ENCODE assay signal across 8 cellular contexts in the genomic region with DNA sequence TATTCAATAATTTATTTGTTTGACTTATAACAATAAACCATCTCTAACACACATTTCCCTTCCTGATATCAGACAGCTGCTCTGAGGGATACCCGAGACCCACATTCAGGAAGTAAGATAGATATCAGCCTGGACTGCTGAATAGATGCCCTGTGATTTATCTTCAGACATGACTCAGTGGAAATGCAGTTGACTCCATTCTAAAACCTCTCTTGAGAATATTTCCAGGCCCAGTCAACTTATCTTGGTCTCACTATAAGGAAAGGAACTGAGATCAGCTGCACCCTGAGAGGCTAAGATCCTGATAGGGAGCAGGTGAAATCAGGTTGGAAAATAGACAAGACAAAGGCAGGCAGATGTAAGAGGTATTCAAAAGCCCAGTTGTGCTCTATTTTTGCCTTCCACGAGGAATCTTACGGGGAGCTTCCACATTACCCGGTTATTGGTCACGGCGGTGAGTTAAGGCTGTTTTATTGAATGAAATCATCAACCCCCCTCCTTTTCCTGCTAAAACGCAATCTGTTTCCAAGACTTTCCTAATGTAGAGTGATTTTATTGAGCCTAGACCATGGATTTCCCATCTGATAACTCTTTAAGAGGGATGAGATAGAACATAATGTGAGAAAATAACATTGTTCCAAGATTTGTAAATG. TPM values are rescaled to one million over a fixed set of nuclear protein-coding genes. Genes with fewer than 3 reads are reported as not detected.
DNase-seq lines count a peak whose midpoint lies in the region; ATAC-seq and TF ChIP-seq lines count a peak whose summit lies in the region.

No MANE protein-coding gene starts in this region.

- H3K9me3 ChIP-seq in SK-N-MC (ENCODE audit: low read depth, low read length) (no peaks in the 10 kb centered on the region), parathyroid adenoma (ENCODE audit: control insufficient read depth, low read length) (no peaks in the 10 kb centered on the region), testis (no peaks in the 10 kb centered on the region)

- WGBS in testis, 2 donors: 33 to 42% methylated on average over 7 of the region's 7 CpGs

- TF ChIP-seq POLR2A in testis (IDR thresholded peaks at IDR 0.05): no peak

- no peak for ATAC-seq in GM21576 (IDR thresholded peaks at IDR 0.05; ENCODE audit: unreplicated experiment)
- ATAC-seq in HG03460 (IDR thresholded peaks at IDR 0.05; ENCODE audit: unreplicated experiment): no peak

- TF ChIP-seq CTCF in parathyroid adenoma (IDR thresholded peaks at IDR 0.05) (no peak), testis (IDR thresholded peaks at IDR 0.05) (no peak)

- peak overlapping the region; percentile 60 for H3K4me2 ChIP-seq in parathyroid adenoma (ENCODE audit: low read length)

- peaks cover 12% of the 10 kb centered on the region for H3K4me1 ChIP-seq in parathyroid adenoma
- H3K4me1 ChIP-seq in testis: no peaks in the 10 kb centered on the region

- intact Hi-C loops in testis (cut with DNase I; ENCODE audit: low total_unique reads): no loop called here

- no peaks in the 10 kb centered on the region for H3K79me2 ChIP-seq in parathyroid adenoma

- peak; percentile 87 for DNase-seq in HCEC 1CT
- DNase-seq in SK-N-MC (ENCODE audit: low read depth, low spot score): no peak
- DNase-seq in epithelial cell of prostate (ENCODE audit: low read depth, low spot score): no peak
- DNase-seq in ureter (ENCODE audit: low spot score): no peak
- no peak for DNase-seq in testis

- H2AFZ ChIP-seq in parathyroid adenoma: peak overlapping the region; percentile 67

- H3K9ac ChIP-seq in SK-N-MC (ENCODE audit: insufficient read length) (no peak overlapping the region), parathyroid adenoma (peak overlapping the region; percentile 41)

- H3K36me3 ChIP-seq in SK-N-MC (ENCODE audit: insufficient read depth, low read length): no peaks in the 10 kb centered on the region
- H3K36me3 ChIP-seq in parathyroid adenoma (ENCODE audit: control insufficient read depth, insufficient read depth, low read length): no peaks in the 10 kb centered on the region
- H3K36me3 ChIP-seq in testis (ENCODE audit: low read depth, missing control alignments): no peaks in the 10 kb centered on the region

- H3K27ac ChIP-seq in SK-N-MC: no peak overlapping the region
- H3K27ac ChIP-seq in epithelial cell of prostate: peak overlapping the region; percentile 70
- peak overlapping the region; percentile 37 for H3K27ac ChIP-seq in parathyroid adenoma
- H3K27ac ChIP-seq in testis: no peak overlapping the region

- H3K27me3 ChIP-seq in parathyroid adenoma (ENCODE audit: control insufficient read depth, insufficient read depth, low read length): no peaks in the 10 kb centered on the region
- H3K27me3 ChIP-seq in testis: no peaks in the 10 kb centered on the region

- H3K4me3 ChIP-seq in SK-N-MC: peak overlapping the region; percentile 32
- peak overlapping the region; percentile 19 for H3K4me3 ChIP-seq in parathyroid adenoma (ENCODE audit: low read depth, low read length)
- H3K4me3 ChIP-seq in testis: no peak overlapping the region

RNA-seq across cellular contexts. Expression of gene C6orf15, which starts 25.5 kb away (rescaled TPM):
- total RNA-seq in ureter (not detected), testis (not detected)
- polyA plus RNA-seq in testis (ENCODE audit: insufficient read depth, low read depth, low replicate concordance): not detected

RNA-seq across cellular contexts. Expression of gene PSORS1C1, which starts 27.7 kb away (rescaled TPM):
- 0.10 TPM for total RNA-seq in ureter
- 10 to 100 TPM; 28.0 to 32.7 TPM for total RNA-seq in testis
- polyA plus RNA-seq in testis (ENCODE audit: insufficient read depth, low read depth, low replicate concordance): 126 TPM

RNA-seq across cellular contexts. Expression of gene CDSN, which starts 33.3 kb away (rescaled TPM):
- total RNA-seq in ureter (not detected), testis (under 1 TPM in 1 of 2 donors, not detected in 1; 0.06 TPM)
- polyA plus RNA-seq in testis (ENCODE audit: insufficient read depth, low read depth, low replicate concordance): 0.32 TPM

RNA-seq across cellular contexts. Expression of gene PSORS1C2, which starts 52.0 kb away (rescaled TPM):
- not detected for total RNA-seq in ureter
- not detected for total RNA-seq in testis
- polyA plus RNA-seq in testis (ENCODE audit: insufficient read depth, low read depth, low replicate concordance): not detected

Comparison
In these comparisons a context has a peak if more than half of its experiments do, and no peak if none do; other contexts are left out.
1. H3K27ac ChIP-seq: peak in epithelial cell of prostate (single experiment) and parathyroid adenoma (single experiment); none in SK-N-MC (single experiment) and testis (0 of 2).
2. H3K4me3 ChIP-seq: peak in SK-N-MC (single experiment) and parathyroid adenoma (single experiment); none in testis (0 of 2).
3. RNA of gene PSORS1C1, which starts 27.7 kb away (total RNA-seq): 28.0 to 32.7 TPM in testis; 0.10 TPM in ureter (single experiment); every median in the first group is over 10 times any median in the second.